In the genomic region with DNA sequence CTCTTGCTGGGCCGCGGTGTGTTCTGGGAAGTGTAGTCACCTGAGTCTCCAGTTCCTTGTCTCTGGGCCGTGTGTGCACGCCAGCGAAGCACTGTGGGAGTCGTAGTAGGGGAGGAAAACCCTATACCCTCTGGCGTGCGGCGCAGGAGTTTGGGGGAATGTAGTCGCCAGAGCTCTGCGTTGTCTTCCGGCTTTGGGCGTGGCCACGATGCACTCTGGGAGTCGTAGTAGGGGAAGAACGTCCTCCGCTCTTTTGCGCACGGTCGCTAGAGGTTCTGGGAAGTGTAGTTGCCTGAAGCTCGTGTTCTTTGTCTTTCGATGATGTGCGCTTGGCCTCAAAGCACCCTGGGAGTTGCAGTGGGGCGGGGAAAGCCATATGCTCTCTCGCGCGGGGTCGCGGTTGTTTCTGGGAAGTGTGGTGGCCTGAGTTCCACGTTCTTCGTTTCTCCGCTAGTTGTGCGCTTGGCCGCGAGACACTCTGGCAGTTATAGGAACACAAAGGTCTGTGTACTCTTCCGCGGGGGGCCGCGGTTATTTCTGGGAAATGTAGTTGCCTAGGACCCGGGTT, we compare ENCODE assay signal across 8 cellular contexts. TPM values are rescaled to one million over a fixed set of nuclear protein-coding genes. Genes with fewer than 3 reads are reported as not detected.
DNase-seq lines count a peak whose midpoint lies in the region; ATAC-seq and TF ChIP-seq lines count a peak whose summit lies in the region.

No MANE protein-coding gene starts in this region.

- ATAC-seq in HG02642 (IDR thresholded peaks at IDR 0.05; ENCODE audit: poor library complexity, unreplicated experiment): peak; percentile 82
- peak; percentile 93 to 98 (median 95) for ATAC-seq in heart right ventricle
- ATAC-seq in upper lobe of left lung (ENCODE audit: low FRiP score in 2 of 2): peak; percentile 96 to 98

- H3K27me3 ChIP-seq in adrenal gland: no peaks in the 10 kb centered on the region
- H3K27me3 ChIP-seq in heart right ventricle: no peaks in the 10 kb centered on the region
- H3K27me3 ChIP-seq in upper lobe of left lung: no peaks in the 10 kb centered on the region

- TF ChIP-seq CTCF in GM12865 (IDR thresholded peaks at IDR 0.05; ENCODE audit: insufficient read depth, low read depth, low read length, missing control alignments) (peak; percentile 12), adrenal gland (IDR thresholded peaks at IDR 0.05) (peak in 1 of 6 experiments; percentile 2), heart right ventricle (IDR thresholded peaks at IDR 0.05) (peak in 1 of 9 donors; percentile 22), upper lobe of left lung (IDR thresholded peaks at IDR 0.05) (peak in 1 of 6 experiments; percentile 19)

- DNase-seq in GM12865 (ENCODE audit: low read depth) (peak; percentile 99), NCI-H1417 (lab: John Stamatoyannopoulos, UW) (peak; percentile 99 to 100 (median 99)), SW 1271 (lab: John Stamatoyannopoulos, UW) (peak; percentile 97 to 99), adrenal gland (peak; percentile 96 to 99 (median 99)), heart right ventricle (peak; percentile 98 to 99), pons (ENCODE audit: low spot score) (peak; percentile 100), upper lobe of left lung (peak in 1 of 2 donors; percentile 98)

- H3K4me3 ChIP-seq in GM12865 (ENCODE audit: low read depth, low read length) (peak overlapping the region; percentile 77), adrenal gland (peak overlapping the region; percentile 11 to 97 (median 90)), heart right ventricle (peak overlapping the region; percentile 74 to 97 (median 80)), upper lobe of left lung (peak overlapping the region; percentile 55 to 88 (median 74))

- intact Hi-C loops in adrenal gland (cut with DNase I) (no loop called here), heart right ventricle (cut with DNase I) (loop anchor here in 7 of 10 donors (1.0 to 5.0 kb wide), 9 partner anchors 43 to 101 kb away; a partner anchor contains a TSS)

- peak overlapping the region; percentile 90 to 100 (median 98) for H3K27ac ChIP-seq in adrenal gland
- peak overlapping the region; percentile 93 to 99 (median 96) for H3K27ac ChIP-seq in heart right ventricle
- peak overlapping the region; percentile 95 to 98 (median 96) for H3K27ac ChIP-seq in upper lobe of left lung

- H3K36me3 ChIP-seq in adrenal gland (replicated peaks in 1 of 2) (peaks cover 0 to 22% of the 10 kb centered on the region in 2 donors), heart right ventricle (peaks cover 0 to 37% (median 29%) of the 10 kb centered on the region in 9 donors), upper lobe of left lung (peaks cover 12 to 32% (median 27%) of the 10 kb centered on the region in 4 donors)

- peaks cover 0 to 48% (median 5%) of the 10 kb centered on the region in 3 donors for H3K9me3 ChIP-seq in adrenal gland (replicated peaks in 1 of 3)
- H3K9me3 ChIP-seq in heart right ventricle: peaks cover 0 to 88% (median 72%) of the 10 kb centered on the region in 11 donors
- H3K9me3 ChIP-seq in upper lobe of left lung: peaks cover 53 to 79% (median 73%) of the 10 kb centered on the region in 4 donors

- TF ChIP-seq POLR2A in adrenal gland (IDR thresholded peaks at IDR 0.05) (peak; percentile 52 to 54), upper lobe of left lung (IDR thresholded peaks at IDR 0.05) (peak in 1 of 4 donors; percentile 6)

- WGBS in adrenal gland, 4 donors: 0 to 1% (median 1%) methylated on average over 17 to 40 of the region's 40 CpGs
- 0 to 1% methylated on average over 40 of the region's 40 CpGs for WGBS in heart right ventricle, 2 donors
- WGBS in upper lobe of left lung, 2 donors: 2% methylated on average over 19 to 40 of the region's 40 CpGs

- H3K4me1 ChIP-seq in adrenal gland (replicated peaks in 1 of 2) (peaks cover 6 to 13% of the 10 kb centered on the region in 2 donors), heart right ventricle (peaks cover 0 to 18% (median 11%) of the 10 kb centered on the region in 9 donors), upper lobe of left lung (peaks cover 9 to 12% (median 9%) of the 10 kb centered on the region in 4 donors)

- peak in 1 of 4 donors; percentile 20 for TF ChIP-seq EP300 in upper lobe of left lung (IDR thresholded peaks at IDR 0.05)

RNA-seq across cellular contexts. Expression of a gene that starts 0.6 kb away (rescaled TPM):
- total RNA-seq in adrenal gland (10 to 100 TPM in 6 of 8 donors, 1 to 10 TPM in 2; 6.5 to 21.8 (median 16.5) TPM), heart right ventricle (10 to 100 TPM in 2 of 10 donors, 1 to 10 TPM in 8; 6.8 to 10.5 (median 9.1) TPM), upper lobe of left lung (10 to 100 TPM in 5 of 6 donors, 1 to 10 TPM in 1; 3.9 to 15.2 (median 13.0) TPM)
- polyA plus RNA-seq in adrenal gland (10 to 100 TPM; 24.8 to 37.3 (median 26.2) TPM), heart right ventricle (10 to 100 TPM in 1 of 2 donors, 1 to 10 TPM in 1; 8.6 to 11.9 TPM)

RNA-seq across cellular contexts. Expression of a gene that starts 42.8 kb away (rescaled TPM):
- total RNA-seq in adrenal gland (10 to 100 TPM in 7 of 8 donors, 1 to 10 TPM in 1; 8.0 to 26.0 (median 18.7) TPM), heart right ventricle (10 to 100 TPM; 13.3 to 23.0 (median 18.3) TPM), upper lobe of left lung (10 to 100 TPM in 5 of 6 donors, 1 to 10 TPM in 1; 6.9 to 37.2 (median 18.3) TPM)
- polyA plus RNA-seq in adrenal gland (10 to 100 TPM; 14.8 to 22.2 (median 17.0) TPM), heart right ventricle (10 to 100 TPM in 1 of 2 donors, 1 to 10 TPM in 1; 4.6 to 12.0 TPM)

RNA-seq across cellular contexts. Expression of a gene that starts 49.9 kb away (rescaled TPM):
- total RNA-seq in adrenal gland (1 to 10 TPM in 7 of 8 donors, under 1 TPM in 1; 0.69 to 3.0 (median 1.7) TPM), heart right ventricle (1 to 10 TPM in 3 of 10 donors, under 1 TPM in 7; 0.64 to 1.2 (median 0.88) TPM), upper lobe of left lung (1 to 10 TPM; 1.1 to 5.2 (median 1.7) TPM)
- polyA plus RNA-seq in adrenal gland (1 to 10 TPM in 2 of 3 donors, under 1 TPM in 1; 0.51 to 1.8 (median 1.2) TPM), heart right ventricle (1 to 10 TPM in 1 of 2 donors, under 1 TPM in 1; 0.23 to 1.0 TPM)

RNA-seq across cellular contexts. Expression of a gene that starts 50.3 kb away (rescaled TPM):
- total RNA-seq in adrenal gland: 10 to 100 TPM in 3 of 8 donors, 1 to 10 TPM in 5; 3.5 to 25.2 (median 8.7) TPM
- polyA plus RNA-seq in adrenal gland: 10 to 100 TPM; 10.7 to 18.6 (median 13.0) TPM
- 10 to 100 TPM in 2 of 10 donors, 1 to 10 TPM in 8; 6.5 to 10.5 (median 9.5) TPM for total RNA-seq in heart right ventricle
- polyA plus RNA-seq in heart right ventricle: 1 to 10 TPM; 3.1 to 8.8 TPM
- 10 to 100 TPM in 2 of 6 donors, 1 to 10 TPM in 4; 1.1 to 16.8 (median 7.7) TPM for total RNA-seq in upper lobe of left lung

Comparison
In these comparisons a context has a peak if more than half of its experiments do, and no peak if none do; other contexts are left out.
1. intact Hi-C loops: an anchor here in heart right ventricle (1.0 to 5.0 kb wide); none called in adrenal gland.